Comparison of ENCODE assay signal across 8 cellular contexts in genomic region chr14:60164404-60164716, GRCh38. TPM values are rescaled to one million over a fixed set of nuclear protein-coding genes. Genes with fewer than 3 reads are reported as not detected.
A peak's percentile ranks its signal among the peaks of the same experiment; 100 is the strongest.
DNase-seq lines count a peak whose midpoint lies in the region; ATAC-seq, FAIRE-seq and TF ChIP-seq lines count a peak whose summit lies in the region.

No MANE protein-coding gene starts in this region.

- WGBS in small intestine, 3 donors = 1 to 9% (median 6%) methylated on average over 5 of the region's 5 CpGs

- DNase-seq in DND-41 (no peak), H54 (ENCODE audit: insufficient read length, low spot score) (no peak), T-cell (no peak), foreskin keratinocyte (no peak), small intestine (peak; percentile 78), NCI-H345 (lab: John Stamatoyannopoulos, UW) (no peak), HTR-8/SVneo (ENCODE audit: insufficient read length, low spot score) (no peak)

- no peak for TF ChIP-seq CTCF in DND-41 (IDR thresholded peaks at IDR 0.05; ENCODE audit: borderline replicate concordance, extremely low read depth, low read length, poor library complexity, severe bottlenecking)
- TF ChIP-seq CTCF in foreskin keratinocyte (conservative IDR thresholded peaks at IDR 0.05) = no peak

- H3K4me2 ChIP-seq in DND-41 (ENCODE audit: insufficient read depth, low read length) = peak overlapping the region; percentile 70

- H3K27ac Mint-ChIP-seq in T-cell = peak overlapping the region; percentile 99 to 100

- TF ChIP-seq POLR2A in H54 (IDR thresholded peaks at IDR 0.05; ENCODE audit: low read depth, low read length) = no peak

- H3K27me3 Mint-ChIP-seq in T-cell = no peaks in the 10 kb centered on the region

- POLR2A ChIA-PET in T-cell (lab: Charles Lee) = interaction anchor here in 1 of 2 donors (1.0 kb wide), 1 partner anchor 71 kb away, joined by 4 read pairs; no protein-coding TSS in a partner anchor

- H3K9ac ChIP-seq in DND-41 (ENCODE audit: low read depth, low read length) = peak overlapping the region; percentile 84

- peak overlapping the region; percentile 94 to 100 (median 99) for H3K4me3 Mint-ChIP-seq in T-cell

- H3K4me1 Mint-ChIP-seq in T-cell = peaks cover 47 to 59% (median 55%) of the 10 kb centered on the region in 3 donors

- ATAC-seq in DND-41 (ENCODE audit: insufficient read depth, low read depth) = no peak
- ATAC-seq in T-cell (replicated peaks in 1 of 4) = peak in 1 of 4 experiments; percentile 32
- ATAC-seq in foreskin keratinocyte = no peak
- no peak for ATAC-seq in HG02981 (IDR thresholded peaks at IDR 0.05; ENCODE audit: unreplicated experiment)

- peak overlapping the region; percentile 92 for H2AFZ ChIP-seq in DND-41 (ENCODE audit: low read depth, low read length)

- no peaks in the 10 kb centered on the region for H3K9me3 Mint-ChIP-seq in T-cell

- H3K27me3 ChIP-seq in DND-41 (ENCODE audit: insufficient read depth, low read length, poor library complexity) (peaks cover 14% of the 10 kb centered on the region), foreskin keratinocyte (no peaks in the 10 kb centered on the region), small intestine (ENCODE audit: control insufficient read depth in 2 of 2, insufficient read depth in 2 of 2, low read length in 2 of 2) (no peaks in the 10 kb centered on the region)

- H3K36me3 ChIP-seq in DND-41 (ENCODE audit: insufficient read depth, low read length) = peaks cover 6% of the 10 kb centered on the region; the same call in 1 of the 2 replicates
- no peaks in the 10 kb centered on the region for H3K36me3 ChIP-seq in small intestine (ENCODE audit: control insufficient read depth in 2 of 2, insufficient read depth in 2 of 2, low read length in 2 of 2)

- H3K36me3 Mint-ChIP-seq in T-cell = peaks cover 9% of the 10 kb centered on the region

- CTCF ChIA-PET in T-cell (lab: Charles Lee) = interaction anchor here (0.6 to 3.1 kb wide), 12 partner anchors 10 to 1967 kb away, joined by 3 to 25 read pairs (median 5); partner anchors contain the start of genes PCNX4 (in 1 of the 2) and PPM1A (in 1 of the 2)

- H3K79me2 ChIP-seq in DND-41 (ENCODE audit: insufficient read depth, low read length) = peaks cover 14% of the 10 kb centered on the region

- H4K20me1 ChIP-seq in DND-41 (ENCODE audit: insufficient read depth, low read length) = no peaks in the 10 kb centered on the region

- H3K4me1 ChIP-seq in DND-41 (ENCODE audit: insufficient read depth, low read length) (peaks cover 21% of the 10 kb centered on the region), foreskin keratinocyte (peaks cover 14% of the 10 kb centered on the region), small intestine (ENCODE audit: control insufficient read depth in 2 of 2, insufficient read depth in 1 of 2, low read depth in 1 of 2, low read length in 1 of 2) (peaks cover 2 to 3% of the 10 kb centered on the region in 2 donors)

- H3K9me3 ChIP-seq in DND-41 (ENCODE audit: insufficient read depth, low read length, severe bottlenecking) (no peaks in the 10 kb centered on the region), small intestine (ENCODE audit: control insufficient read depth, low read depth) (no peaks in the 10 kb centered on the region)

- H3K4me3 ChIP-seq in DND-41 (ENCODE audit: low read depth in 1 of 2, low read length in 2 of 2) = peak overlapping the region; percentile 76 to 79
- peak overlapping the region; percentile 70 to 82 for H3K4me3 ChIP-seq in small intestine (ENCODE audit: low read depth in 1 of 2, low read length in 2 of 2)

- H3K27ac ChIP-seq in DND-41 (ENCODE audit: low read length) (peak overlapping the region; percentile 70), foreskin keratinocyte (peak overlapping the region; percentile 85), small intestine (ENCODE audit: low read depth in 1 of 2, low read length in 1 of 2) (peak overlapping the region; percentile 95 to 96)

- FAIRE-seq in H54 (lab: Jason Lieb, UNC) (peak; percentile 48), small intestine (lab: Jason Lieb, UNC) (no peak), HTR-8/SVneo (lab: Jason Lieb, UNC) (no peak)

RNA-seq across cellular contexts. Expression of gene DHRS7, which starts 0.8 kb away (rescaled TPM):
- total RNA-seq in T-cell (10 to 100 TPM; 37.1 to 66.9 (median 54.0) TPM), foreskin keratinocyte (69.9 and 79.5 TPM in 2 replicates)
- polyA plus RNA-seq in foreskin keratinocyte (78.1 and 85.9 TPM in 2 replicates), small intestine (100 to 1,000 TPM in 1 of 3 donors, 10 to 100 TPM in 2; 78.7 to 165 (median 99.2) TPM)
